In genomic region chr9:88992556-88992955, GRCh38 we compare ENCODE assay signal across 1 cellular context.
TF ChIP-seq lines count a peak whose summit lies in the region.

No MANE protein-coding gene starts in this region.

TF ChIP-seq in HEK293, 187 proteins besides CTCF, POLR2A, EP300 and RAD21 (continued from another document):
- no peak for TF ChIP-seq ZNF18 (tag by site-specific recombination; IDR thresholded peaks at IDR 0.05)
- TF ChIP-seq GLIS1 (tag by site-specific recombination; IDR thresholded peaks at IDR 0.05) = no peak
- TF ChIP-seq ZBTB7A (tag by site-specific recombination; IDR thresholded peaks at IDR 0.05; ENCODE audit: low read depth) = no peak
- no peak for TF ChIP-seq ZNF391 (tag by site-specific recombination; IDR thresholded peaks at IDR 0.05; ENCODE audit: borderline replicate concordance, low read depth)
- no peak for TF ChIP-seq ZNF560 (tag by site-specific recombination; IDR thresholded peaks at IDR 0.05; ENCODE audit: borderline replicate concordance)
- no peak for TF ChIP-seq ZNF280C (tag by site-specific recombination; IDR thresholded peaks at IDR 0.05)
- TF ChIP-seq PRDM1 (tag by site-specific recombination; IDR thresholded peaks at IDR 0.05) = no peak
